ENCODE assay signal across 9 cellular contexts in the genomic region with DNA sequence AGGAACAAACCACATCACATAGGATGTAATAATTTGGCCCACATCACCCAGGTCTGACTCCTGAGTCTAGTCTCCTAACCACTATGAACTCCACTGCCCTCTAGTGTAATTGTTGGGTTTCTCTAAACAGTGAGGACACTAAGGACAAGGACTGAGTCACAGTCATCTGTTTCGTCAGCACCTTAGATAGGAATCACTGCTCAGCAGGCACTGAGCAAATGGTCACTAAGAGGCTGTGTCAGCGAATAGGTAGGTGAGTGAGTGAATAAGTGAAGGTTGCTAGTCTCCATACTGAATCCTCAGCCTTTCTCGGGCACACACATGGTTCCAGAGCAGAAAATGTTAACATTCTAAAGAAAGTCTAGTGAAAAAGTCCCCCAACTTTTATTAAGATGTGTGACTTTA.
A peak's percentile ranks its signal among the peaks of the same experiment; 100 is the strongest.
DNase-seq lines count a peak whose midpoint lies in the region; TF ChIP-seq lines count a peak whose summit lies in the region.
"Had no signal": no experiment of that assay in that cellular context is flagged by ENCODE, and none has a peak within 500 bp of the region (broad histone marks: within the 10 kb centered on the region; RNA-seq: fewer than 3 reads in every experiment).

No MANE protein-coding gene starts in this region.

- H3K9me3 ChIP-seq in MM.1S (replicated peaks; ENCODE audit: insufficient read depth, low read length) (no peaks in the 10 kb centered on the region), SU-DHL-6 (ENCODE audit: insufficient read depth, low read length) (no peaks in the 10 kb centered on the region), stomach (no peaks in the 10 kb centered on the region)
- H3K9me3 ChIP-seq: BLaER1 had no signal

- WGBS in stomach, 5 donors, result 40 to 56% (median 48%) methylated on average over 3 of the region's 3 CpGs

- H4K20me1 ChIP-seq in MM.1S (ENCODE audit: insufficient read depth, low read length) (no peaks in the 10 kb centered on the region), SU-DHL-6 (ENCODE audit: low read depth, low read length) (no peaks in the 10 kb centered on the region)
- H4K20me1 ChIP-seq: BLaER1 had no signal

- H3K79me2 ChIP-seq in MM.1S (ENCODE audit: low read length) (no peaks in the 10 kb centered on the region), SU-DHL-6 (ENCODE audit: insufficient read depth, low read length) (no peaks in the 10 kb centered on the region)

- no peak overlapping the region for H3K27ac ChIP-seq in MM.1S (ENCODE audit: low read length)
- no peak overlapping the region for H3K27ac ChIP-seq in SU-DHL-6 (ENCODE audit: low read depth, low read length)
- no peak overlapping the region for H3K27ac ChIP-seq in stomach
- H3K27ac ChIP-seq: BLaER1 had no signal

- H3K36me3 ChIP-seq in MM.1S (replicated peaks; ENCODE audit: insufficient read depth, low read length), result no peaks in the 10 kb centered on the region
- H3K36me3 ChIP-seq in SU-DHL-6 (ENCODE audit: low read length), result no peaks in the 10 kb centered on the region
- H3K36me3 ChIP-seq in stomach, result no peaks in the 10 kb centered on the region
- H3K36me3 ChIP-seq: BLaER1 had no signal

- DNase-seq in NCI-H1417 (lab: John Stamatoyannopoulos, UW) (peak; percentile 7 to 58 (median 52)), NCI-H1417 treated with DMSO at 0.1 percent for 48 hours (lab: John Stamatoyannopoulos, UW) (no peak), HCEC 1CT (peak; percentile 52), MM.1S (peak; percentile 42), glomerular visceral epithelial cell (ENCODE audit: extremely low spot score) (peak; percentile 81), stomach (no peak), ecto neural progenitor cell (ENCODE audit: low spot score) (no peak)

- TF ChIP-seq POLR2A in stomach (IDR thresholded peaks at IDR 0.05), result no peak

- no peak for TF ChIP-seq EP300 in stomach (IDR thresholded peaks at IDR 0.05)

- H3K9me2 ChIP-seq in MM.1S (replicated peaks; ENCODE audit: insufficient read depth, low read length), result no peaks in the 10 kb centered on the region
- no peaks in the 10 kb centered on the region for H3K9me2 ChIP-seq in SU-DHL-6 (replicated peaks; ENCODE audit: insufficient read depth, low read length)

- H3K4me2 ChIP-seq in MM.1S (ENCODE audit: low read depth, low read length) (no peak overlapping the region), SU-DHL-6 (ENCODE audit: low read depth, low read length, poor library complexity, severe bottlenecking) (no peak overlapping the region)
- H3K4me2 ChIP-seq: BLaER1 had no signal

- H3K27me3 ChIP-seq in MM.1S (replicated peaks; ENCODE audit: insufficient read depth, low read length) (no peaks in the 10 kb centered on the region), SU-DHL-6 (ENCODE audit: low read length) (no peaks in the 10 kb centered on the region), stomach (no peaks in the 10 kb centered on the region)
- H3K27me3 ChIP-seq: BLaER1 had no signal

- TF ChIP-seq CTCF in MM.1S (IDR thresholded peaks at IDR 0.05; ENCODE audit: low read length), result peak; percentile 52
- peak; percentile 23 for TF ChIP-seq CTCF in SU-DHL-6 (IDR thresholded peaks at IDR 0.05; ENCODE audit: insufficient read depth, low read length, poor library complexity, severe bottlenecking)
- peak in 5 of 7 experiments; percentile 4 to 46 (median 39) for TF ChIP-seq CTCF in stomach (IDR thresholded peaks at IDR 0.05)

- no peak overlapping the region for H3K4me3 ChIP-seq in MM.1S (ENCODE audit: low read length)
- no peak overlapping the region for H3K4me3 ChIP-seq in SU-DHL-6 (ENCODE audit: insufficient read depth, low read length, poor library complexity, severe bottlenecking)
- H3K4me3 ChIP-seq in stomach, result no peak overlapping the region
- H3K4me3 ChIP-seq: BLaER1 had no signal

- no peaks in the 10 kb centered on the region for H3F3A ChIP-seq in MM.1S (ENCODE audit: insufficient read depth, low read length)
- no peaks in the 10 kb centered on the region for H3F3A ChIP-seq in SU-DHL-6 (ENCODE audit: insufficient read depth)

- intact Hi-C loops in stomach (cut with DNase I; ENCODE audit: low total_unique reads), result no loop called here

- H2AFZ ChIP-seq in MM.1S (ENCODE audit: low read length) (no peak overlapping the region), SU-DHL-6 (ENCODE audit: low read depth, low read length, severe bottlenecking) (no peak overlapping the region)

- H3K4me1 ChIP-seq in MM.1S (ENCODE audit: low read length), result no peaks in the 10 kb centered on the region
- peaks cover 3 to 34% (median 13%) of the 10 kb centered on the region in 4 donors for H3K4me1 ChIP-seq in stomach
- H3K4me1 ChIP-seq: BLaER1 had no signal

- H3K9ac ChIP-seq in MM.1S (ENCODE audit: low read length) (no peak overlapping the region), SU-DHL-6 (ENCODE audit: low read length) (no peak overlapping the region)
- H3K9ac ChIP-seq: BLaER1 had no signal

Comparison
In these comparisons a context has a peak if more than half of its experiments do, and no peak if none do; other contexts are left out.
1. DNase-seq: peak in NCI-H1417 (3 of 3), HCEC 1CT (single experiment), MM.1S (single experiment) and glomerular visceral epithelial cell (single experiment); none in NCI-H1417 treated with DMSO at 0.1 percent for 48 hours (single experiment), stomach (single experiment) and ecto neural progenitor cell (single experiment).
2. Peak in every context shown above with its lines, with median percentiles within 50 percentile points of each other: CTCF ChIP-seq.